ENCODE assay signal across 1 cellular context in the genomic region with DNA sequence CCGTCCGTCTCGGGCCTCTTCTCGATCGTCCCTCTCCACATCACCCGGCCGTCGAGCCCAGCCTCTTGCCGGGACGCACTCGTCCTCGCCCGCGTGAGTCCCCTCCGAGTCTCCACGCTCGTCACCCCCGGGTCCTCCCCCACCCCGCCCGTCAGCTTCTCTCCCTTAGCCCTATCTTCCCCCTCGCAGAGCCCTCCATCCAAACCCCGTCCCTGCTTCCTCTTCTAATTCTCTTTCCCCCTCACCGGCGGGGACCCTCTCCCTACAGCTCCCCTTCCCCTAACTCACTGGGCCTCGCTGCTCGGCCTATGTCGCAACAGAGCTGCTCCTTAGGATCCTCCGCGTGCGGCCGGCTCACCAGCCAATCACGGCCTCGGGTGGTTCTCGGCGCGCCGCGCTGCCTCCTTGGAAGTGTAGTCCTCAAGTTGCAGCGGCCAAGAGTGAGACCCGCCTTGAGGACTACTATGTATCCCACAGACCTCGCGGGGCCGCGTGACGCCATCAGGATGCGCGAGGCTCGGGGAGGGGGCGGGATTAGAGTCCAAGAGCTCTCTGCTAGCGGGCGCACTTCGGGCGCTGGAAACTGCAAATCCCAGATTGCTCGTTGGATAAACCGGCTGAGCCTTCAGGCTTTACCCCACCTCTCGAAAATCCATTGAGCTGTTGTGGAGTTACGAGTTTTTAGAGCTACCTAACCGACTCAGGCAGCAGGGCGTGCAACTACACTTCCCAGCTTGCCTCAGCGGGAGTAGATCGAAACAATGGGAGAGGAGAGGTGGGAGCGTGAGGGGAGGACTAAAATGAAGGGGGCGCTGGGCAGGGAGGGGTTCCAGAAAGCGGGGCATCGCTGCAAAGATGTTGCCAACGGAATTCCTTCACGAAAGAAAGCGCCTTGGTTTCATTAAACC.
A peak's percentile ranks its signal among the peaks of the same experiment; 100 is the strongest.
TF ChIP-seq lines count a peak whose summit lies in the region.

Gene ABCF2 (minus strand): TSS at position 331 of the 908 bp plus-strand sequence. CDS start 747 bp downstream, outside the sequence.

TF ChIP-seq in H1, 55 proteins besides CTCF, POLR2A, EP300 and RAD21:
- TF ChIP-seq MAX (IDR thresholded peaks at IDR 0.05), result peak; percentile 64; the same call in 1 of the 2 replicates
- TF ChIP-seq CTBP2 (IDR thresholded peaks at IDR 0.05; ENCODE audit: borderline replicate concordance, insufficient read depth, insufficient read length, low read length), result peak; percentile 58
- TF ChIP-seq TAF1 (IDR thresholded peaks at IDR 0.05; ENCODE audit: low read depth, low read length), result peak; percentile 61
- TF ChIP-seq JUND (IDR thresholded peaks at IDR 0.05; ENCODE audit: low read length), result no peak
- 0 out of 2 replicates have a peak, but pooled peaks have one; percentile 12 for TF ChIP-seq KDM5A (IDR thresholded peaks at IDR 0.05; ENCODE audit: low read length)
- TF ChIP-seq TEAD4 (IDR thresholded peaks at IDR 0.05; ENCODE audit: low read depth, low read length), result no peak
- peak in 1 of 2 experiments; percentile 70; a peak in 2 of 4 replicates for TF ChIP-seq SIN3A (conservative IDR thresholded peaks at IDR 0.05 in 1 of 2, IDR thresholded peaks at IDR 0.05 in 1 of 2; ENCODE audit: low read depth in 1 of 2, low read length in 2 of 2)
- TF ChIP-seq RBBP5 (IDR thresholded peaks at IDR 0.05; ENCODE audit: borderline replicate concordance, low read depth, low read length), result 0 out of 2 replicates have a peak, but pooled peaks have one; percentile 67
- TF ChIP-seq SIX5 (IDR thresholded peaks at IDR 0.05; ENCODE audit: low read depth, low read length), result peak; percentile 83; the same call in 1 of the 2 replicates
- TF ChIP-seq CREB1 (IDR thresholded peaks at IDR 0.05), result peak; percentile 98
- peak; percentile 42 for TF ChIP-seq KDM4A (IDR thresholded peaks at IDR 0.05; ENCODE audit: low read depth, low read length, severe bottlenecking)
- no peak for TF ChIP-seq TAF7 (optimal IDR thresholded peaks at IDR 0.05; ENCODE audit: borderline replicate concordance, low read depth, low read length)
- peak; percentile 79 for TF ChIP-seq ASH2L (IDR thresholded peaks at IDR 0.05; ENCODE audit: low read length)
- no peak for TF ChIP-seq YY1 (IDR thresholded peaks at IDR 0.05; ENCODE audit: low read depth, low read length)
- peak; percentile 71 for TF ChIP-seq PHF8 (conservative IDR thresholded peaks at IDR 0.05; ENCODE audit: low read depth, low read length)
- no peak; a peak in 1 of 4 replicates for TF ChIP-seq HDAC2 (IDR thresholded peaks at IDR 0.05; ENCODE audit: borderline replicate concordance in 1 of 2, low read depth in 2 of 2, low read length in 2 of 2)
- no peak for TF ChIP-seq KDM1A (IDR thresholded peaks at IDR 0.05; ENCODE audit: borderline replicate concordance, low read length)
- TF ChIP-seq NRF1 (IDR thresholded peaks at IDR 0.05; ENCODE audit: low read depth, low read length), result no peak
- peak; percentile 70 for TF ChIP-seq SRF (IDR thresholded peaks at IDR 0.05; ENCODE audit: low read depth, low read length)
- TF ChIP-seq TBP (IDR thresholded peaks at IDR 0.05; ENCODE audit: low read depth, low read length), result 0 out of 2 replicates have a peak, but pooled peaks have one; percentile 41
- TF ChIP-seq SAP30 (IDR thresholded peaks at IDR 0.05; ENCODE audit: insufficient read depth, insufficient replicate concordance, low read length), result peak; percentile 43
- TF ChIP-seq SP1 (IDR thresholded peaks at IDR 0.05; ENCODE audit: low read depth, low read length), result peak; percentile 79
- TF ChIP-seq CEBPB (IDR thresholded peaks at IDR 0.05; ENCODE audit: low read depth, low read length), result peak; percentile 99
- no peak for TF ChIP-seq RFX5 (IDR thresholded peaks at IDR 0.05; ENCODE audit: borderline replicate concordance, low read depth, low read length)
- peak; percentile 87 for TF ChIP-seq ATF3 (IDR thresholded peaks at IDR 0.05; ENCODE audit: insufficient read depth, low read depth, low read length)
